Comparison of ENCODE assay signal across 1 cellular context in genomic region chr10:96721207-96721572, GRCh38.
TF ChIP-seq lines count a peak whose summit lies in the region.

No MANE protein-coding gene starts in this region.

TF ChIP-seq in HepG2, 621 proteins besides CTCF, POLR2A, EP300 and RAD21 (continued from another document):
- TF ChIP-seq ZNF652 (CRISPR knock-in tag; IDR thresholded peaks at IDR 0.05; ENCODE audit: borderline replicate concordance, low read depth) (0 out of 2 replicates have a peak, but pooled peaks have one; percentile 59), E2F1 (CRISPR knock-in tag; IDR thresholded peaks at IDR 0.05) (no peak), MIER2 (CRISPR knock-in tag; IDR thresholded peaks at IDR 0.05) (0 out of 2 replicates have a peak, but pooled peaks have one; percentile 8), ZNF574 (CRISPR knock-in tag; IDR thresholded peaks at IDR 0.05) (no peak), GRHL1 (CRISPR knock-in tag; conservative IDR thresholded peaks at IDR 0.05) (no peak), NCOA5 (CRISPR knock-in tag; IDR thresholded peaks at IDR 0.05) (no peak), KLF15 (CRISPR knock-in tag; IDR thresholded peaks at IDR 0.05; ENCODE audit: borderline replicate concordance) (no peak), HBP1 (CRISPR knock-in tag; IDR thresholded peaks at IDR 0.05; ENCODE audit: low read depth) (no peak), ZNF124 (CRISPR knock-in tag; IDR thresholded peaks at IDR 0.05) (no peak), HNF4A (CRISPR knock-in tag; IDR thresholded peaks at IDR 0.05) (0 out of 2 replicates have a peak, but pooled peaks have one; percentile 21), ZFY (CRISPR knock-in tag; IDR thresholded peaks at IDR 0.05) (no peak), ZNF44 (CRISPR knock-in tag; IDR thresholded peaks at IDR 0.05) (no peak), STAG1 (CRISPR knock-in tag; IDR thresholded peaks at IDR 0.05) (0 out of 2 replicates have a peak, but pooled peaks have one; percentile 3), ZNF501 (CRISPR knock-in tag; IDR thresholded peaks at IDR 0.05) (peak; percentile 26; the same call in 1 of the 2 replicates), ZNF30 (CRISPR knock-in tag; IDR thresholded peaks at IDR 0.05) (no peak), SMAD3 (CRISPR knock-in tag; IDR thresholded peaks at IDR 0.05) (no peak), XBP1 (CRISPR knock-in tag; IDR thresholded peaks at IDR 0.05) (no peak), ARID5B (CRISPR knock-in tag; IDR thresholded peaks at IDR 0.05) (no peak), PBX2 (CRISPR knock-in tag; IDR thresholded peaks at IDR 0.05) (no peak), ARNTL (CRISPR knock-in tag; IDR thresholded peaks at IDR 0.05) (no peak), SIN3A (IDR thresholded peaks at IDR 0.05; ENCODE audit: borderline replicate concordance, low read depth, low read length) (no peak), MYPOP (CRISPR knock-in tag; IDR thresholded peaks at IDR 0.05) (0 out of 2 replicates have a peak, but pooled peaks have one; percentile 1)
